20 cellular contexts compared by ENCODE assay signal in genomic region chr1:21641537-21641936, GRCh38. TPM values are rescaled to one million over a fixed set of nuclear protein-coding genes. Genes with fewer than 3 reads are reported as not detected.
DNase-seq lines count a peak whose midpoint lies in the region; ATAC-seq, FAIRE-seq and TF ChIP-seq lines count a peak whose summit lies in the region.
"Had no signal": no experiment of that assay in that cellular context is flagged by ENCODE, and none has a peak within 500 bp of the region (broad histone marks: within the 10 kb centered on the region; RNA-seq: fewer than 3 reads in every experiment).

No MANE protein-coding gene starts in this region.

- H3K36me3 ChIP-seq in HEK293 (ENCODE audit: control insufficient read depth in 2 of 2, insufficient read depth in 1 of 2, low read length in 2 of 2): no peaks in the 10 kb centered on the region
- H3K36me3 ChIP-seq in kidney (ENCODE audit: control insufficient read depth in 1 of 2, insufficient read depth in 2 of 2, low read length in 2 of 2): no peaks in the 10 kb centered on the region
- H3K36me3 ChIP-seq in thyroid gland: no peaks in the 10 kb centered on the region
- no peaks in the 10 kb centered on the region for H3K36me3 ChIP-seq in SJCRH30
- H3K36me3 ChIP-seq: HAP-1 had no signal

- H3K4me1 ChIP-seq in HEK293 (ENCODE audit: control insufficient read depth, insufficient read depth, low read length) (peaks cover 5% of the 10 kb centered on the region; the same call in 1 of the 2 replicates), kidney (ENCODE audit: control insufficient read depth in 1 of 2, insufficient read depth in 1 of 2, low read depth in 1 of 2, low read length in 2 of 2) (peaks cover 29 to 36% of the 10 kb centered on the region in 2 donors), thyroid gland (peaks cover 54 to 59% of the 10 kb centered on the region in 2 donors), SJCRH30 (peaks cover 19% of the 10 kb centered on the region)
- H3K4me1 ChIP-seq: HAP-1 had no signal

- peak overlapping the region in 1 of 2 donors; percentile 47 for H3K9ac ChIP-seq in kidney (ENCODE audit: low read length in 2 of 2)

- no peak for FAIRE-seq in kidney (lab: Jason Lieb, UNC)
- FAIRE-seq: D721Med, G401.6, GM12891 had no signal

- H3K27me3 ChIP-seq in thyroid gland (no peaks in the 10 kb centered on the region), SJCRH30 (no peaks in the 10 kb centered on the region)

- ATAC-seq in HG03280 (IDR thresholded peaks at IDR 0.05; ENCODE audit: unreplicated experiment): no peak
- ATAC-seq: CD8-positive, alpha-beta T cell; GM23338 had no signal

- no peaks in the 10 kb centered on the region for H3K9me3 ChIP-seq in HEK293 (ENCODE audit: control insufficient read depth, insufficient read depth, low read depth, low read length)
- no peaks in the 10 kb centered on the region for H3K9me3 ChIP-seq in kidney (ENCODE audit: control insufficient read depth in 1 of 2, low read length in 2 of 2)
- H3K9me3 ChIP-seq in thyroid gland: no peaks in the 10 kb centered on the region
- no peaks in the 10 kb centered on the region for H3K9me3 ChIP-seq in SJCRH30 (replicated peaks)
- H3K9me3 ChIP-seq: HAP-1 had no signal

- WGBS in thyroid gland, 2 donors: 72 to 76% methylated on average over 6 of the region's 6 CpGs

- H3K4me3 ChIP-seq in HEK293 (ENCODE audit: low read depth, low read length) (no peak overlapping the region), kidney (ENCODE audit: low read length in 2 of 2) (no peak overlapping the region), thyroid gland (replicated peaks in 1 of 3) (no peak overlapping the region), SJCRH30 (no peak overlapping the region)
- H3K4me3 ChIP-seq: GM23338, HAP-1 had no signal

- intact Hi-C loops in kidney (cut with DNase I) (no loop called here), thyroid gland (cut with DNase I) (no loop called here)

- no peak for TF ChIP-seq CTCF in HEK293 (tag by site-specific recombination; IDR thresholded peaks at IDR 0.05)
- no peak for TF ChIP-seq CTCF in kidney (IDR thresholded peaks at IDR 0.05; ENCODE audit: borderline replicate concordance, extremely low read depth, insufficient read depth)
- no peak for TF ChIP-seq CTCF in thyroid gland (IDR thresholded peaks at IDR 0.05)

- no peak for DNase-seq in kidney
- no peak for DNase-seq in thyroid gland
- no peak for DNase-seq in amygdala (lab: John Stamatoyannopoulos, UW)
- DNase-seq in SJCRH30: no peak
- DNase-seq: CD8-positive, alpha-beta T cell; COR-L47; DMS153; DMS79 treated with DMSO at 0.1 percent for 48 hours; EL; HFFc6; IMR-90 had no signal

- no peak for TF ChIP-seq POLR2A in thyroid gland (IDR thresholded peaks at IDR 0.05)

- H3K27ac ChIP-seq in HEK293 (ENCODE audit: extremely low read depth, low read depth, low read length): no peak overlapping the region
- H3K27ac ChIP-seq in angular gyrus (ENCODE audit: low read depth, low read length): peak overlapping the region; percentile 33
- peak overlapping the region; percentile 71 to 92 for H3K27ac ChIP-seq in kidney (ENCODE audit: low read depth in 2 of 2, low read length in 2 of 2)
- H3K27ac ChIP-seq in thyroid gland: peak overlapping the region; percentile 91 to 99 (median 96)
- no peak overlapping the region for H3K27ac ChIP-seq in SJCRH30

- CTCF ChIA-PET in HEK293 (lab: Yijun Ruan, JAX): interaction anchor here (0.6 kb wide), 1 partner anchor 17 kb away, joined by 6 read pairs; no protein-coding TSS in a partner anchor

- POLR2A ChIA-PET in HEK293 (lab: Yijun Ruan, JAX): no interaction called here

TF ChIP-seq in HEK293, 187 proteins besides CTCF, POLR2A, EP300 and RAD21:
- TF ChIP-seq ZNF768 (tag by site-specific recombination; IDR thresholded peaks at IDR 0.05) (peak; percentile 93), PRDM2 (tag by site-specific recombination; IDR thresholded peaks at IDR 0.05; ENCODE audit: borderline replicate concordance) (no peak)
TF ChIP-seq in HEK293: peak in this region for 1.

RNA-seq across cellular contexts. Expression of gene RAP1GAP, which starts 27.6 kb away (rescaled TPM):
- total RNA-seq in kidney: 39.2 TPM
- polyA plus RNA-seq in kidney (ENCODE audit: insufficient read depth, low read depth, low replicate concordance): 200 TPM
- total RNA-seq in thyroid gland: 100 to 1,000 TPM; 256 to 588 (median 506) TPM
- total RNA-seq in SJCRH30 (2014; rRNA removed; shearing (Covaris generic)): 5.2 and 8.4 TPM in 2 replicates
- polyA plus RNA-seq: CD14-positive monocyte had no signal

Comparison
In these comparisons a context has a peak if more than half of its experiments do, and no peak if none do; other contexts are left out.
1. H3K27ac ChIP-seq: peak in angular gyrus (single experiment), kidney (2 of 2) and thyroid gland (3 of 3); none in HEK293 (single experiment) and SJCRH30 (single experiment).